ENCODE assay signal across 12 cellular contexts in genomic region chr11:2761131-2762030, GRCh38.
DNase-seq lines count a peak whose midpoint lies in the region; ATAC-seq and TF ChIP-seq lines count a peak whose summit lies in the region.
"Had no signal": no experiment of that assay in that cellular context is flagged by ENCODE, and none has a peak within 500 bp of the region (broad histone marks: within the 10 kb centered on the region; RNA-seq: fewer than 3 reads in every experiment).

No MANE protein-coding gene starts in this region.

- intact Hi-C loops in head of caudate nucleus (cut with DNase I) = no loop called here

- ATAC-seq in GM21576 (IDR thresholded peaks at IDR 0.05; ENCODE audit: unreplicated experiment) (no peak), GM18502 (IDR thresholded peaks at IDR 0.05; ENCODE audit: poor library complexity, unreplicated experiment) (no peak), foreskin keratinocyte (no peak), HG03135 (IDR thresholded peaks at IDR 0.05; ENCODE audit: unreplicated experiment) (no peak)

- peaks cover 31% of the 10 kb centered on the region for H3K4me1 Mint-ChIP-seq in nephron

- H3K27ac Mint-ChIP-seq in nephron = peak overlapping the region in 2 of 3 experiments; percentile 59 to 89
- H3K27ac Mint-ChIP-seq: activated T-helper 1 cell treated with anti-CD3 and anti-CD28 coated beads, Interleukin-12 subunit alpha, Interleukin-12 subunit beta, Interleukin-2, Interleukin-4 antibody, amounts not matched to agents 30 ng/mL and 10 ng/mL and 1 ng/mL, durations not matched to agents 14 hours and 24 hours and 36 hours had no signal

- H3K4me1 ChIP-seq in foreskin keratinocyte = no peaks in the 10 kb centered on the region

- TF ChIP-seq CTCF in nephron (IDR thresholded peaks at IDR 0.05; ENCODE audit: unreplicated experiment in 3 of 3) (no peak), foreskin keratinocyte (conservative IDR thresholded peaks at IDR 0.05) (no peak)

- peaks cover 22% of the 10 kb centered on the region for H3K9me3 Mint-ChIP-seq in nephron
- H3K9me3 Mint-ChIP-seq: activated T-helper 1 cell treated with anti-CD3 and anti-CD28 coated beads, Interleukin-12 subunit alpha, Interleukin-12 subunit beta, Interleukin-2, Interleukin-4 antibody, amounts not matched to agents 30 ng/mL and 10 ng/mL and 1 ng/mL, durations not matched to agents 14 hours and 24 hours and 36 hours had no signal

- DNase-seq in stimulated activated CD4-positive, alpha-beta T cell treated with anti-CD3 and anti-CD28 coated beads, Interleukin-4, amount 100 ng/mL, for 24 hours = peak; percentile 1
- DNase-seq in stimulated activated CD4-positive, alpha-beta T cell treated with anti-CD3 and anti-CD28 coated beads, Interleukin-4, amount 100 ng/mL, for 1 hour = no peak
- DNase-seq in head of caudate nucleus (peak in 26 of 42 donors; percentile 1 to 37 (median 8)), foreskin keratinocyte (no peak)
- DNase-seq: DMS 273 treated with DMSO at 0.1 percent for 48 hours, NCI-H1092 treated with DMSO at 0.1 percent for 48 hours, SK-N-SH had no signal

- H3K27ac ChIP-seq in foreskin keratinocyte = no peak overlapping the region

- no peaks in the 10 kb centered on the region for H3K36me3 Mint-ChIP-seq in nephron (ENCODE audit: low read depth)

- H3K4me3 Mint-ChIP-seq in nephron = no peak overlapping the region
- H3K4me3 Mint-ChIP-seq: activated T-helper 1 cell treated with anti-CD3 and anti-CD28 coated beads, Interleukin-12 subunit alpha, Interleukin-12 subunit beta, Interleukin-2, Interleukin-4 antibody, amounts not matched to agents 30 ng/mL and 10 ng/mL and 1 ng/mL, durations not matched to agents 14 hours and 24 hours and 36 hours had no signal

- peaks cover 6% of the 10 kb centered on the region for H3K27me3 ChIP-seq in foreskin keratinocyte

- H3K27me3 Mint-ChIP-seq in nephron (ENCODE audit: low read depth) = peaks cover 4% of the 10 kb centered on the region

Comparison
In these comparisons a context has a peak if more than half of its experiments do, and no peak if none do; other contexts are left out.
1. DNase-seq: peak in stimulated activated CD4-positive, alpha-beta T cell treated with anti-CD3 and anti-CD28 coated beads, Interleukin-4, amount 100 ng/mL, for 24 hours (single experiment) and head of caudate nucleus (26 of 42); none in stimulated activated CD4-positive, alpha-beta T cell treated with anti-CD3 and anti-CD28 coated beads, Interleukin-4, amount 100 ng/mL, for 1 hour (single experiment) and foreskin keratinocyte (0 of 2).